Comparison of ENCODE assay signal across 15 cellular contexts in genomic region chr2:191441761-191442160, GRCh38.
DNase-seq lines count a peak whose midpoint lies in the region; ATAC-seq and TF ChIP-seq lines count a peak whose summit lies in the region.
"Had no signal": no experiment of that assay in that cellular context is flagged by ENCODE, and none has a peak within 500 bp of the region (broad histone marks: within the 10 kb centered on the region; RNA-seq: fewer than 3 reads in every experiment).

No MANE protein-coding gene starts in this region.

- H4K20me1 ChIP-seq in mammary epithelial cell (ENCODE audit: insufficient read depth, low read length), result no peaks in the 10 kb centered on the region

- no peak for TF ChIP-seq POLR2A in gastrocnemius medialis (IDR thresholded peaks at IDR 0.05)

- peak overlapping the region in 2 of 4 donors; percentile 6 to 30 for H3K27ac ChIP-seq in gastrocnemius medialis
- H3K27ac ChIP-seq in foreskin keratinocyte, result no peak overlapping the region
- H3K27ac ChIP-seq in mammary epithelial cell (ENCODE audit: insufficient read depth, low read depth, low read length), result no peak overlapping the region
- H3K27ac ChIP-seq: spleen had no signal

- H3K36me3 ChIP-seq in gastrocnemius medialis (no peaks in the 10 kb centered on the region), mammary epithelial cell (ENCODE audit: insufficient read depth, low read length) (no peaks in the 10 kb centered on the region)
- H3K36me3 ChIP-seq: spleen had no signal

- H3K4me3 ChIP-seq in fibroblast of villous mesenchyme (ENCODE audit: low read depth, low read length), result no peak overlapping the region
- no peak overlapping the region for H3K4me3 ChIP-seq in gastrocnemius medialis
- no peak overlapping the region for H3K4me3 ChIP-seq in mammary epithelial cell (replicated peaks in 1 of 3; ENCODE audit: insufficient read depth in 1 of 3, low read depth in 2 of 3, low read length in 3 of 3)
- H3K4me3 ChIP-seq: dorsolateral prefrontal cortex, mucosa of descending colon, spleen had no signal

- 67% methylated on average over 6 of the region's 9 CpGs for WGBS in mammary epithelial cell (ENCODE audit: low coverage, missing lambda C conversion rate)

- dilution Hi-C loops in mammary epithelial cell (cut with HindIII; ENCODE audit: low sequenced_read_pairs), result no loop called here

- no peak overlapping the region for H3K9ac ChIP-seq in mammary epithelial cell (ENCODE audit: insufficient read depth, low read length)

- peak; percentile 94 for DNase-seq in EH (ENCODE audit: low read depth)
- DNase-seq in NCI-H2171 treated with DMSO at 0.1 percent for 48 hours (lab: John Stamatoyannopoulos, UW), result peak; percentile 74
- peak; percentile 39 for DNase-seq in fibroblast of villous mesenchyme (ENCODE audit: low read depth)
- peak in 1 of 2 donors; percentile 15 for DNase-seq in gastrocnemius medialis
- no peak for DNase-seq in activated CD4-positive, CD25-positive, alpha-beta regulatory T cell (lab: John Stamatoyannopoulos, UW)
- no peak for DNase-seq in AML-193 (lab: John Stamatoyannopoulos, UW)
- DNase-seq in foreskin keratinocyte, result no peak
- no peak for DNase-seq in mammary epithelial cell
- DNase-seq: activated CD4-positive, alpha-beta memory T cell treated with anti-CD3 and anti-CD28 coated beads, Interleukin-2, amount 10 ng/mL, durations not matched to agents 7 days and 5 days; activated naive CD4-positive, alpha-beta T cell treated with anti-CD3 and anti-CD28 coated beads, Interleukin-2, amount 50 U/mL, for 16 hours; hypothalamus; mucosa of descending colon; spleen; T-helper 1 cell had no signal

- H2AFZ ChIP-seq in mammary epithelial cell (ENCODE audit: low read depth, low read length), result no peak overlapping the region

- intact Hi-C loops in gastrocnemius medialis (cut with DNase I; ENCODE audit: low total_unique reads) (no loop called here), mammary epithelial cell (cut with micrococcal nuclease) (no loop called here)

- H3K4me1 ChIP-seq in gastrocnemius medialis (no peaks in the 10 kb centered on the region), foreskin keratinocyte (no peaks in the 10 kb centered on the region), mammary epithelial cell (ENCODE audit: insufficient read depth, low read length) (no peaks in the 10 kb centered on the region)

- no peak for TF ChIP-seq CTCF in fibroblast of villous mesenchyme (IDR thresholded peaks at IDR 0.05; ENCODE audit: insufficient read depth, low read depth, low read length)
- no peak for TF ChIP-seq CTCF in gastrocnemius medialis (IDR thresholded peaks at IDR 0.05 in 4 of 5, conservative IDR thresholded peaks at IDR 0.05 in 1 of 5)
- TF ChIP-seq CTCF in foreskin keratinocyte (conservative IDR thresholded peaks at IDR 0.05), result no peak
- no peak for TF ChIP-seq CTCF in mammary epithelial cell (conservative IDR thresholded peaks at IDR 0.05 in 1 of 2, IDR thresholded peaks at IDR 0.05 in 1 of 2; ENCODE audit: extremely low read depth in 1 of 2, insufficient read depth in 1 of 2, low read depth in 1 of 2, low read length in 2 of 2)

- CTCF ChIA-PET in mammary epithelial cell (lab: Charles Lee; ENCODE audit: low non-redundant PET), result no interaction called here

- in situ Hi-C loops in gastrocnemius medialis (cut with MboI; ENCODE audit: low sequenced_read_pairs in 4 of 4), result no loop called here
- in situ Hi-C loops in mammary epithelial cell (cut with MboI; ENCODE audit: low sequenced_read_pairs in 2 of 2), result no loop called here

- no peaks in the 10 kb centered on the region for H3K9me3 ChIP-seq in gastrocnemius medialis
- H3K9me3 ChIP-seq in mammary epithelial cell (replicated peaks; ENCODE audit: insufficient read depth, low read length), result no peaks in the 10 kb centered on the region
- H3K9me3 ChIP-seq: mucosa of descending colon, spleen had no signal

- peak; percentile 33 for ATAC-seq in gastrocnemius medialis
- no peak for ATAC-seq in foreskin keratinocyte
- ATAC-seq: mucosa of descending colon had no signal

- no TSS peak for BruUV-seq in mammary epithelial cell (replicated peaks; lab: Mats Ljungman, UMichigan)

- no peaks in the 10 kb centered on the region for H3K79me2 ChIP-seq in mammary epithelial cell (ENCODE audit: insufficient read depth, low read length)

- H3K4me2 ChIP-seq in mammary epithelial cell (ENCODE audit: insufficient read depth, low read depth, low read length), result no peak overlapping the region

- H3K27me3 ChIP-seq in gastrocnemius medialis (no peaks in the 10 kb centered on the region), foreskin keratinocyte (peaks cover 12% of the 10 kb centered on the region), mammary epithelial cell (ENCODE audit: insufficient read depth, low read length) (no peaks in the 10 kb centered on the region)
- H3K27me3 ChIP-seq: dorsolateral prefrontal cortex had no signal

Comparison
In these comparisons a context has a peak if more than half of its experiments do, and no peak if none do; other contexts are left out.
1. DNase-seq: peak in EH (single experiment), NCI-H2171 treated with DMSO at 0.1 percent for 48 hours (single experiment) and fibroblast of villous mesenchyme (single experiment); none in activated CD4-positive, CD25-positive, alpha-beta regulatory T cell (0 of 4), AML-193 (0 of 2), foreskin keratinocyte (0 of 2) and mammary epithelial cell (single experiment).